Comparison of ENCODE assay signal across 8 cellular contexts in the genomic region with DNA sequence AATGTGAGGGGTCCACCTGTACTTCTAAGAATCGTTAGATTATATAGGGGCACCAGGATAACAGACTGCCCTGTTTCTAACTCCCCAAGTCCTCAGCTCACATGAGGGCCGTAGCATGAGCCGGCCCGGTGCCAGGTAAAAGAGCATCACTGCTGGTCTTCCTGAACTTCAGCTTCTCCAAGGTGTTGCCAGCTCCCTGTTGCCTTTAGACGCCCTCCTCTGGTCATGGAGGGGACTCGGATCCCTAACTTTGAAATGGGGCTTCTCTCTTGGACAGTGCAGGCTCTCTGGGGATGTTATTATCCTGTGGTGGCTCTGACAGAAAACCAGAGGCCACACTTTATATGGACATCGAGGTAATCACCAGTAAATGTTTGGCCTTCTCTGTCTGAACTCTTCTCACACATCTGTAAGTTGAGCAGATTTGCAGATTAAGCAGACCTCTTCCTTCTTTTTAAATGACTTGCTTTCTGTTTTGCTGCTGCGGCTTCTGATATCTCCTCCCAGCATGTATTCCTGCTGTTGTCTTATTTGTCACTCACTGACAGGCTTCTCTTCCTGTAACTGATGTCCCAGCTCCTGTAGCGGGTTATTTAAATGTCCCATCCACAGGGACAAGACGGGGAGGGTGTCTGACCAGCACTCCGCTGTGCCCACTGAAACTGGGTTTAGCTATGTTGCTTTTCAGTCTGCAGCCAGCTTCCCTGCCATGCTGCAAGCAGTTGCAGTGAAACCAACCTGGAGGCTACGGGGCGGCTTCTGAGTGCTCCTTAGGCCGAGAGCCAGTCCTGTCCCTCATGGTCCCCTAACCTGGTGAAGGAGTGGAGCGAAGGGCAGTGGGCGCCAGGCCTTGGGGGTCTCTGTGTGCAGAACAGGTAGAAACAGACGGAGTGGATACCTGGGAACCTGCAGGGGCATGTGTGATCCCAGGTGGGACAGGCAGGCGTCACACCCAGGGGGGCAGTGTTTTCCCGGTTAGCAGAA. TPM values are rescaled to one million over a fixed set of nuclear protein-coding genes. Genes with fewer than 3 reads are reported as not detected.
DNase-seq lines count a peak whose midpoint lies in the region; ATAC-seq, FAIRE-seq and TF ChIP-seq lines count a peak whose summit lies in the region.

No MANE protein-coding gene starts in this region.

- no peak overlapping the region for H2BK120ac ChIP-seq in mesendoderm (ENCODE audit: low read depth, low read length)

- CTCF ChIA-PET in mammary epithelial cell (lab: Charles Lee; ENCODE audit: low non-redundant PET), result no interaction called here

- H3K27me3 ChIP-seq in mammary epithelial cell (ENCODE audit: insufficient read depth, low read length) (no peaks in the 10 kb centered on the region), mesendoderm (ENCODE audit: insufficient read depth, low read length, poor library complexity) (no peaks in the 10 kb centered on the region)

- no peak overlapping the region for H3K4me3 ChIP-seq in mammary epithelial cell (replicated peaks in 1 of 3; ENCODE audit: insufficient read depth in 1 of 3, low read depth in 2 of 3, low read length in 3 of 3)
- no peak overlapping the region for H3K4me3 ChIP-seq in mesendoderm (ENCODE audit: low read length)

- H3K27ac ChIP-seq in mammary epithelial cell (ENCODE audit: insufficient read depth, low read depth, low read length) (no peak overlapping the region), mesendoderm (ENCODE audit: low read depth, low read length) (no peak overlapping the region)

- H4K20me1 ChIP-seq in mammary epithelial cell (ENCODE audit: insufficient read depth, low read length), result no peaks in the 10 kb centered on the region

- no TSS peak for BruUV-seq in mammary epithelial cell (replicated peaks; lab: Mats Ljungman, UMichigan)

- no peak overlapping the region for H2BK15ac ChIP-seq in mesendoderm (replicated peaks; ENCODE audit: low read depth)

- H3K4me2 ChIP-seq in mammary epithelial cell (ENCODE audit: insufficient read depth, low read depth, low read length) (no peak overlapping the region), mesendoderm (ENCODE audit: low read length) (no peak overlapping the region)

- no peak overlapping the region for H4K5ac ChIP-seq in mesendoderm (ENCODE audit: low read length)

- WGBS in mammary epithelial cell (ENCODE audit: low coverage, missing lambda C conversion rate), result 67% methylated on average over 11 of the region's 19 CpGs
- WGBS in mesendoderm (ENCODE audit: extremely low coverage, insufficient coverage, low lambda C conversion rate), result no CpG with 5 or more reads among the region's 19 CpGs

- H3K23ac ChIP-seq in mesendoderm (ENCODE audit: low read length), result no peak overlapping the region

- H3K79me1 ChIP-seq in mesendoderm (ENCODE audit: low read length), result peaks cover 50% of the 10 kb centered on the region

- H3K36me3 ChIP-seq in mammary epithelial cell (ENCODE audit: insufficient read depth, low read length) (peaks cover 5% of the 10 kb centered on the region), mesendoderm (ENCODE audit: control insufficient read depth, insufficient read depth, low read length) (peaks cover 4% of the 10 kb centered on the region)

- no peak overlapping the region for H2AFZ ChIP-seq in mammary epithelial cell (ENCODE audit: low read depth, low read length)

- H3K4me1 ChIP-seq in mammary epithelial cell (ENCODE audit: insufficient read depth, low read length) (no peaks in the 10 kb centered on the region), mesendoderm (ENCODE audit: control insufficient read depth, low read depth, low read length) (no peaks in the 10 kb centered on the region)

- dilution Hi-C loops in mammary epithelial cell (cut with HindIII; ENCODE audit: low sequenced_read_pairs), result no loop called here

- H3K9me3 ChIP-seq in mammary epithelial cell (replicated peaks; ENCODE audit: insufficient read depth, low read length), result no peaks in the 10 kb centered on the region

- H3K79me2 ChIP-seq in mammary epithelial cell (ENCODE audit: insufficient read depth, low read length) (peaks cover 97% of the 10 kb centered on the region), mesendoderm (ENCODE audit: control insufficient read depth, insufficient read depth, low read length) (peaks cover 77% of the 10 kb centered on the region)

- in situ Hi-C loops in mammary epithelial cell (cut with MboI; ENCODE audit: low sequenced_read_pairs in 2 of 2), result loop anchor here in 1 of 2 donors (10.0 to 25.0 kb wide), 2 partner anchors 91 to 314 kb away; a partner anchor contains a TSS

- H3K18ac ChIP-seq in mesendoderm (ENCODE audit: low read length), result no peak overlapping the region

- no peak overlapping the region for H3K9ac ChIP-seq in mammary epithelial cell (ENCODE audit: insufficient read depth, low read length)
- H3K9ac ChIP-seq in mesendoderm (ENCODE audit: low read length), result no peak overlapping the region

- intact Hi-C loops in mammary epithelial cell (cut with micrococcal nuclease), result no loop called here

- no peak for FAIRE-seq in D721Med (lab: Jason Lieb, UNC)

- no peak for ATAC-seq in HG03045 (IDR thresholded peaks at IDR 0.05; ENCODE audit: unreplicated experiment)
- ATAC-seq in GM21576 (IDR thresholded peaks at IDR 0.05; ENCODE audit: unreplicated experiment), result no peak
- ATAC-seq in HG02759 (IDR thresholded peaks at IDR 0.05; ENCODE audit: unreplicated experiment), result no peak

- no peak overlapping the region for H2BK5ac ChIP-seq in mesendoderm (ENCODE audit: low read length)

- TF ChIP-seq CTCF in D721Med (IDR thresholded peaks at IDR 0.05; ENCODE audit: insufficient read depth, missing control alignments) (peak; percentile 14), LNCAP (IDR thresholded peaks at IDR 0.05) (peak; percentile 27; the same call in 1 of the 2 replicates), mammary epithelial cell (conservative IDR thresholded peaks at IDR 0.05 in 1 of 2, IDR thresholded peaks at IDR 0.05 in 1 of 2; ENCODE audit: extremely low read depth in 1 of 2, insufficient read depth in 1 of 2, low read depth in 1 of 2, low read length in 2 of 2) (peak; percentile 29 to 57)

- DNase-seq in D721Med (ENCODE audit: insufficient read length, low spot score) (no peak), mammary epithelial cell (peak; percentile 34), mesendoderm (peak; percentile 81), CD1c-positive myeloid dendritic cell (ENCODE audit: extremely low spot score) (no peak)

- H2AK5ac ChIP-seq in mesendoderm (ENCODE audit: low read length), result no peak overlapping the region

- H3K56ac ChIP-seq in mesendoderm (ENCODE audit: low read length), result peak overlapping the region; percentile 10

- no peak overlapping the region for H4K8ac ChIP-seq in mesendoderm (ENCODE audit: low read depth, low read length)

- no peak overlapping the region for H3K4ac ChIP-seq in mesendoderm (ENCODE audit: low read depth, low read length)

RNA-seq across cellular contexts. Expression of a gene that starts 39.2 kb away (rescaled TPM):
- total RNA-seq in mammary epithelial cell, result 1 to 10 TPM; 2.7 to 2.8 TPM
- 0.88 TPM for polyA plus RNA-seq in mammary epithelial cell
- polyA minus RNA-seq in mammary epithelial cell, result not detected
- polyA plus RNA-seq in mesendoderm (2013, experiment 1 of 2), result 0.77 TPM
- 0.67 TPM for polyA plus RNA-seq in mesendoderm (2013, experiment 2 of 2)

RNA-seq across cellular contexts. Expression of a gene that starts 39.9 kb away (rescaled TPM):
- total RNA-seq in mammary epithelial cell, result 100 to 1,000 TPM; 136 to 221 TPM
- 444 TPM for polyA plus RNA-seq in mammary epithelial cell
- 141 TPM for polyA minus RNA-seq in mammary epithelial cell
- polyA plus RNA-seq in mesendoderm (2013, experiment 1 of 2), result 203 TPM
- 202 TPM for polyA plus RNA-seq in mesendoderm (2013, experiment 2 of 2)

RNA-seq across cellular contexts. Expression of a gene that starts 52.6 kb away (rescaled TPM):
- 1 to 10 TPM in 1 of 2 donors, under 1 TPM in 1; 0.17 to 4.1 TPM for total RNA-seq in mammary epithelial cell
- polyA plus RNA-seq in mammary epithelial cell, result 0.68 TPM
- 0.16 TPM for polyA minus RNA-seq in mammary epithelial cell
- polyA plus RNA-seq in mesendoderm (2013, experiment 1 of 2), result 2.9 TPM
- 2.8 TPM for polyA plus RNA-seq in mesendoderm (2013, experiment 2 of 2)

Comparison
In these comparisons a context has a peak if more than half of its experiments do, and no peak if none do; other contexts are left out.
1. DNase-seq: peak in mammary epithelial cell (single experiment) and mesendoderm (single experiment); none in D721Med (single experiment) and CD1c-positive myeloid dendritic cell (single experiment).
2. Peak in every context shown above with its lines, with median percentiles within 50 percentile points of each other: CTCF ChIP-seq.